In genomic region chr4:10684631-10685030, GRCh38 we compare ENCODE assay signal across 12 cellular contexts. TPM values are rescaled to one million over a fixed set of nuclear protein-coding genes. Genes with fewer than 3 reads are reported as not detected.
A peak's percentile ranks its signal among the peaks of the same experiment; 100 is the strongest.
DNase-seq lines count a peak whose midpoint lies in the region; ATAC-seq and TF ChIP-seq lines count a peak whose summit lies in the region.
"Had no signal": no experiment of that assay in that cellular context is flagged by ENCODE, and none has a peak within 500 bp of the region (broad histone marks: within the 10 kb centered on the region; RNA-seq: fewer than 3 reads in every experiment).

CLNK (minus strand) TSS chr4:10684768; CDS start chr4:10667869, 16,899 bp downstream.

- POLR2A ChIA-PET in activated CD4-positive, alpha-beta memory T cell treated with anti-CD3 and anti-CD28 coated beads, Interleukin-2, amount 10 ng/mL, durations not matched to agents 7 days and 5 days (lab: Charles Lee): no interaction called here

- no peak within 1 kb of the TSS for H3K27ac Mint-ChIP-seq in activated CD4-positive, alpha-beta memory T cell treated with anti-CD3 and anti-CD28 coated beads, Interleukin-2, amount 10 ng/mL, durations not matched to agents 7 days and 5 days

- no peak within 1 kb of the TSS for H3K4me3 Mint-ChIP-seq in activated T-cell treated with anti-CD3 and anti-CD28 coated beads, Interleukin-2, amount 50 U/mL, for 4 hours
- no peak within 1 kb of the TSS for H3K4me3 Mint-ChIP-seq in activated CD4-positive, alpha-beta memory T cell treated with anti-CD3 and anti-CD28 coated beads, Interleukin-2, amount 10 ng/mL, durations not matched to agents 7 days and 5 days

- TF ChIP-seq CTCF in mucosa of descending colon (IDR thresholded peaks at IDR 0.05): no peak

- no peaks in the 10 kb centered on the region for H3K4me1 Mint-ChIP-seq in activated T-cell treated with anti-CD3 and anti-CD28 coated beads, Interleukin-2, amount 50 U/mL, for 4 hours (ENCODE audit: low read depth)
- H3K4me1 Mint-ChIP-seq in activated CD4-positive, alpha-beta memory T cell treated with anti-CD3 and anti-CD28 coated beads, Interleukin-2, amount 10 ng/mL, durations not matched to agents 7 days and 5 days: no peaks in the 10 kb centered on the region

- DNase-seq in mucosa of descending colon (no peak), SIG-M5 treated with dmso at 0.1 percent for 504 hours (lab: John Stamatoyannopoulos, UW; ENCODE audit: unreplicated experiment) (no peak)
- no peak for DNase-seq in effector CD8-positive, alpha-beta T cell (lab: John Stamatoyannopoulos, UW)
- no peak for DNase-seq in activated T-cell treated with anti-CD3 and anti-CD28 coated beads, Interleukin-2, amount 50 U/mL, for 4 hours
- no peak for DNase-seq in activated CD4-positive, alpha-beta memory T cell treated with anti-CD3 and anti-CD28 coated beads, Interleukin-2, amount 10 ng/mL, durations not matched to agents 7 days and 5 days
- DNase-seq: glutamatergic neuron; PC-9; stimulated activated CD4-positive, alpha-beta T cell treated with anti-CD3 and anti-CD28 coated beads, Interleukin-4, amount 100 ng/mL, for 4 hours; uterus had no signal

- CTCF ChIA-PET in activated CD4-positive, alpha-beta memory T cell treated with anti-CD3 and anti-CD28 coated beads, Interleukin-2, amount 10 ng/mL, durations not matched to agents 7 days and 5 days (lab: Charles Lee): no interaction called here

- peak; percentile 91 for ATAC-seq in GM18907 (IDR thresholded peaks at IDR 0.05; ENCODE audit: unreplicated experiment)
- ATAC-seq in GM21723 (IDR thresholded peaks at IDR 0.05; ENCODE audit: unreplicated experiment): peak; percentile 76
- ATAC-seq in HG03378 (IDR thresholded peaks at IDR 0.05; ENCODE audit: unreplicated experiment): peak; percentile 86
- peak; percentile 44 for ATAC-seq in mucosa of descending colon
- no peak for ATAC-seq in activated T-cell treated with anti-CD3 and anti-CD28 coated beads, Interleukin-2, amount 50 U/mL, for 4 hours

- no peaks in the 10 kb centered on the region for H3K36me3 Mint-ChIP-seq in activated T-cell treated with anti-CD3 and anti-CD28 coated beads, Interleukin-2, amount 50 U/mL, for 4 hours (ENCODE audit: insufficient read depth)
- no peaks in the 10 kb centered on the region for H3K36me3 Mint-ChIP-seq in activated CD4-positive, alpha-beta memory T cell treated with anti-CD3 and anti-CD28 coated beads, Interleukin-2, amount 10 ng/mL, durations not matched to agents 7 days and 5 days (ENCODE audit: low read depth)

- no peaks in the 10 kb centered on the region for H3K4me1 ChIP-seq in mucosa of descending colon (ENCODE audit: low read depth)
- H3K4me1 ChIP-seq: uterus had no signal

- intact Hi-C loops in mucosa of descending colon (cut with DNase I, micrococcal nuclease): no loop called here

- H3K36me3 ChIP-seq in mucosa of descending colon (ENCODE audit: low read depth): no peaks in the 10 kb centered on the region
- H3K36me3 ChIP-seq: uterus had no signal

- no peaks in the 10 kb centered on the region for H3K9me3 Mint-ChIP-seq in activated T-cell treated with anti-CD3 and anti-CD28 coated beads, Interleukin-2, amount 50 U/mL, for 4 hours
- peaks cover 3% of the 10 kb centered on the region for H3K9me3 Mint-ChIP-seq in activated CD4-positive, alpha-beta memory T cell treated with anti-CD3 and anti-CD28 coated beads, Interleukin-2, amount 10 ng/mL, durations not matched to agents 7 days and 5 days

- no peaks in the 10 kb centered on the region for H3K27me3 Mint-ChIP-seq in activated T-cell treated with anti-CD3 and anti-CD28 coated beads, Interleukin-2, amount 50 U/mL, for 4 hours (ENCODE audit: low read depth)
- no peaks in the 10 kb centered on the region for H3K27me3 Mint-ChIP-seq in activated CD4-positive, alpha-beta memory T cell treated with anti-CD3 and anti-CD28 coated beads, Interleukin-2, amount 10 ng/mL, durations not matched to agents 7 days and 5 days

- H3K9me3 ChIP-seq in mucosa of descending colon: no peaks in the 10 kb centered on the region
- H3K9me3 ChIP-seq: uterus had no signal

- H3K4me3 ChIP-seq in mucosa of descending colon: no peak within 1 kb of the TSS
- H3K4me3 ChIP-seq: PC-9, uterus had no signal

RNA-seq across cellular contexts. Expression of gene CLNK, which starts in this region (rescaled TPM):
- under 1 TPM in 2 of 3 donors, not detected in 1; 0.27 to 0.60 TPM for total RNA-seq in mucosa of descending colon
- total RNA-seq in activated T-cell treated with anti-CD3 and anti-CD28 coated beads, Interleukin-2, amount 50 U/mL, for 4 hours: under 1 TPM in 2 of 3 donors, not detected in 1; 0.11 TPM
- total RNA-seq in activated CD4-positive, alpha-beta memory T cell treated with anti-CD3 and anti-CD28 coated beads, Interleukin-2, amount 10 ng/mL, durations not matched to agents 7 days and 5 days: under 1 TPM in 1 of 2 experiments, not detected in 1; 0.10 TPM
- total RNA-seq: PC-9, uterus had no signal

Comparison
In these comparisons a context has a peak if more than half of its experiments do, and no peak if none do; other contexts are left out.
1. Peak in ATAC-seq in mucosa of descending colon; RNA of the gene not detected or under 1 TPM.
2. ATAC-seq: peak in GM18907 (single experiment), GM21723 (single experiment) and HG03378 (single experiment); none in activated T-cell treated with anti-CD3 and anti-CD28 coated beads, Interleukin-2, amount 50 U/mL, for 4 hours (0 of 2).